ENCODE assay signal across 11 cellular contexts in the genomic region with DNA sequence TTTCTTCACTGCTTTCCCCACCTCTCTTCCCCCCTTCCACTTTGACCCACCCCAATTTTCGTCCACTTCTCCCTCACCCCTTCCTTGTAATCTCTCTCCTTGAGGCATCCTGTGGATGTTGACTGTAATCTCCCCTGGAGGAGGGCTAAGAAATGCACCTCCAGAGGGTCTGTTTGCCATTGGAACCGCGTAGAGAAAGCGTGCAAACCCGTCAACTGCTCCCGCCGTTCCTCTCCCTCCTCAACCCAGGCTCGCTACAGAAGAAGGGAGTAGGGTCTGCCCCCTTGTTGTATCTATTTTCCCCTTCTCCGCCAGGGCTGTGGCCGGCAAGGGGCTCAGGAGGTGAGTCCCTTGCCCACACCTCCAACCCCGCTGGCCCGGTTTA. TPM values are rescaled to one million over a fixed set of nuclear protein-coding genes. Genes with fewer than 3 reads are reported as not detected.
DNase-seq lines count a peak whose midpoint lies in the region; ATAC-seq and TF ChIP-seq lines count a peak whose summit lies in the region.
"Had no signal": no experiment of that assay in that cellular context is flagged by ENCODE, and none has a peak within 500 bp of the region (broad histone marks: within the 10 kb centered on the region; RNA-seq: fewer than 3 reads in every experiment).

No MANE protein-coding gene starts in this region.

- H3K36me3 ChIP-seq in IMR-90 (ENCODE audit: control insufficient read depth, insufficient read depth, low read length) (no peaks in the 10 kb centered on the region), hepatocyte (replicated peaks; ENCODE audit: insufficient read depth, low read depth) (no peaks in the 10 kb centered on the region), rectal smooth muscle tissue (ENCODE audit: control insufficient read depth, insufficient read depth, low read length) (no peaks in the 10 kb centered on the region), SJCRH30 (no peaks in the 10 kb centered on the region)

- no peak overlapping the region for H4K8ac ChIP-seq in IMR-90 (ENCODE audit: low read depth in 2 of 2, low read length in 2 of 2)

- H3K4me3 ChIP-seq in IMR-90 (ENCODE audit: insufficient read depth, low read depth, low read length): no peak overlapping the region
- H3K4me3 ChIP-seq in hepatocyte: peak overlapping the region; percentile 35
- H3K4me3 ChIP-seq in rectal smooth muscle tissue (ENCODE audit: low read length): peak overlapping the region; percentile 48
- H3K4me3 ChIP-seq in SJCRH30: no peak overlapping the region

- no peak for TF ChIP-seq POLR2A in IMR-90 (IDR thresholded peaks at IDR 0.05; ENCODE audit: low read depth, low read length)

- H3K27ac ChIP-seq in IMR-90 (ENCODE audit: insufficient read depth, low read length) (no peak overlapping the region), hepatocyte (peak overlapping the region; percentile 36), rectal smooth muscle tissue (ENCODE audit: low read depth, low read length) (no peak overlapping the region), SJCRH30 (no peak overlapping the region)

- H3K27me3 ChIP-seq in IMR-90 (ENCODE audit: control insufficient read depth, insufficient read depth, low read length) (peaks cover 10% of the 10 kb centered on the region), hepatocyte (peaks cover 6% of the 10 kb centered on the region), rectal smooth muscle tissue (ENCODE audit: control insufficient read depth, insufficient read depth, low read length) (peaks cover 4% of the 10 kb centered on the region), SJCRH30 (peaks cover 7% of the 10 kb centered on the region; the same call in 1 of the 2 replicates)

- H3K79me2 ChIP-seq in hepatocyte: peaks cover 11% of the 10 kb centered on the region

- POLR2A ChIA-PET in IMR-90 (lab: Charles Lee; ENCODE audit: unreplicated experiment): no interaction called here

- no TSS peak for BruUV-seq in IMR-90 (replicated peaks; lab: Mats Ljungman, UMichigan)

- H3K9me3 ChIP-seq in IMR-90 (ENCODE audit: control insufficient read depth, insufficient read depth, low read length) (no peaks in the 10 kb centered on the region), hepatocyte (ENCODE audit: low read depth) (no peaks in the 10 kb centered on the region), SJCRH30 (replicated peaks) (no peaks in the 10 kb centered on the region)

- no peak overlapping the region for H3K4ac ChIP-seq in IMR-90 (ENCODE audit: low read depth, low read length)

- in situ Hi-C loops in IMR-90 (cut with MboI; ENCODE audit: low sequenced_read_pairs): no loop called here

- dilution Hi-C loops in IMR-90 (cut with HindIII; ENCODE audit: low sequenced_read_pairs, unreplicated experiment): no loop called here

- H3K23ac ChIP-seq in IMR-90 (ENCODE audit: low read depth, low read length): no peak overlapping the region

- ATAC-seq in GM19351 (IDR thresholded peaks at IDR 0.05; ENCODE audit: unreplicated experiment): peak; percentile 16
- ATAC-seq in IMR-90 (ENCODE audit: low read depth): 0 out of 2 replicates have a peak, but pooled peaks have one; percentile 11
- no peak for ATAC-seq in HG03378 (IDR thresholded peaks at IDR 0.05; ENCODE audit: unreplicated experiment)

- no CpG with 5 or more reads among the region's 12 CpGs for WGBS in IMR-90 (ENCODE audit: extremely low coverage in 2 of 2, insufficient read length in 1 of 2), 2 experiments
- 5% methylated on average over 12 of the region's 12 CpGs for WGBS in hepatocyte (ENCODE audit: low lambda C conversion rate, missing lambda C conversion rate)

- no peak overlapping the region for H2AK5ac ChIP-seq in IMR-90 (ENCODE audit: low read depth, low read length)

- H3K9me1 ChIP-seq in IMR-90 (ENCODE audit: insufficient read depth, low read length): no peaks in the 10 kb centered on the region

- no peak overlapping the region for H2BK20ac ChIP-seq in IMR-90 (ENCODE audit: low read depth, low read length)

- no peak overlapping the region for H4K5ac ChIP-seq in IMR-90 (ENCODE audit: low read depth, low read length)

- H2AFZ ChIP-seq in IMR-90 (replicated peaks; ENCODE audit: low read length, poor library complexity): peak overlapping the region; percentile 71
- H2AFZ ChIP-seq in hepatocyte: peak overlapping the region; percentile 87

- no peak overlapping the region for H3K56ac ChIP-seq in IMR-90 (ENCODE audit: extremely low read depth, insufficient read depth, low read length)

- CTCF ChIA-PET in IMR-90 (lab: Yijun Ruan, JAX): no interaction called here

- H3K4me2 ChIP-seq in IMR-90 (ENCODE audit: low read depth, low read length) (peak overlapping the region; percentile 84), hepatocyte (peak overlapping the region; percentile 92)

- H4K20me1 ChIP-seq in IMR-90 (ENCODE audit: insufficient read depth, low read length) (no peaks in the 10 kb centered on the region), hepatocyte (ENCODE audit: insufficient read depth, poor library complexity, severe bottlenecking) (no peaks in the 10 kb centered on the region)

- no peak overlapping the region for H2AK9ac ChIP-seq in IMR-90 (replicated peaks; ENCODE audit: low read depth, low read length, poor library complexity)

- H3K14ac ChIP-seq in IMR-90 (replicated peaks; ENCODE audit: low read depth, low read length): no peak overlapping the region

- no peak overlapping the region for H2BK5ac ChIP-seq in IMR-90 (ENCODE audit: low read depth, low read length, poor library complexity, severe bottlenecking)

- H3K18ac ChIP-seq in IMR-90 (ENCODE audit: low read depth, low read length): no peak overlapping the region

- DNase-seq in IMR-90 (no peak), hepatocyte (ENCODE audit: low spot score) (no peak), GM19238 (ENCODE audit: insufficient read length, low spot score) (no peak), SJCRH30 (no peak), ecto neural progenitor cell (ENCODE audit: low spot score) (no peak)
- DNase-seq: activated CD8-positive, alpha-beta memory T cell treated with anti-CD3 and anti-CD28 coated beads, Interleukin-2, amount 50 U/mL, for 4 hours; KG1 had no signal

- no peaks in the 10 kb centered on the region for H3K9me2 ChIP-seq in hepatocyte (replicated peaks; ENCODE audit: insufficient read depth)

- no peak for TF ChIP-seq CTCF in IMR-90 (conservative IDR thresholded peaks at IDR 0.05; ENCODE audit: low read depth, low read length)
- no peak for TF ChIP-seq CTCF in hepatocyte (IDR thresholded peaks at IDR 0.05; ENCODE audit: poor library complexity)

- no peak overlapping the region for H2BK15ac ChIP-seq in IMR-90 (ENCODE audit: low read depth, low read length)

- no peaks in the 10 kb centered on the region for H3K79me1 ChIP-seq in IMR-90 (ENCODE audit: low read depth in 1 of 2, low read length in 2 of 2)

- TF ChIP-seq RAD21 in IMR-90 (IDR thresholded peaks at IDR 0.05; ENCODE audit: low read length): no peak

- H2BK120ac ChIP-seq in IMR-90 (ENCODE audit: low read depth, low read length): no peak overlapping the region

- intact Hi-C loops in IMR-90 (cut with micrococcal nuclease): loop anchor here (2.0 to 5.0 kb wide), 3 partner anchors 1016 to 1260 kb away; no protein-coding TSS in a partner anchor

- no peak overlapping the region for H4K91ac ChIP-seq in IMR-90 (ENCODE audit: insufficient read depth, low read depth, low read length)

- H3K9ac ChIP-seq in IMR-90 (ENCODE audit: low read depth, low read length) (no peak overlapping the region), rectal smooth muscle tissue (ENCODE audit: low read length) (no peak overlapping the region)

- H3K4me1 ChIP-seq in IMR-90 (ENCODE audit: control insufficient read depth, insufficient read depth, low read length): no peaks in the 10 kb centered on the region
- no peaks in the 10 kb centered on the region for H3K4me1 ChIP-seq in hepatocyte (ENCODE audit: insufficient read depth)
- no peaks in the 10 kb centered on the region for H3K4me1 ChIP-seq in rectal smooth muscle tissue (ENCODE audit: control insufficient read depth, insufficient read depth, low read length)
- no peaks in the 10 kb centered on the region for H3K4me1 ChIP-seq in SJCRH30

TF ChIP-seq in IMR-90, 13 proteins besides CTCF, POLR2A, EP300 and RAD21 (continues in another document):
- TF ChIP-seq, protein P1, sequence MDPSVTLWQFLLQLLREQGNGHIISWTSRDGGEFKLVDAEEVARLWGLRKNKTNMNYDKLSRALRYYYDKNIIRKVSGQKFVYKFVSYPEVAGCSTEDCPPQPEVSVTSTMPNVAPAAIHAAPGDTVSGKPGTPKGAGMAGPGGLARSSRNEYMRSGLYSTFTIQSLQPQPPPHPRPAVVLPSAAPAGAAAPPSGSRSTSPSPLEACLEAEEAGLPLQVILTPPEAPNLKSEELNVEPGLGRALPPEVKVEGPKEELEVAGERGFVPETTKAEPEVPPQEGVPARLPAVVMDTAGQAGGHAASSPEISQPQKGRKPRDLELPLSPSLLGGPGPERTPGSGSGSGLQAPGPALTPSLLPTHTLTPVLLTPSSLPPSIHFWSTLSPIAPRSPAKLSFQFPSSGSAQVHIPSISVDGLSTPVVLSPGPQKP (IDR thresholded peaks at IDR 0.05; ENCODE audit: borderline replicate concordance, low read depth, low read length): no peak
- TF ChIP-seq NFE2L2 (IDR thresholded peaks at IDR 0.05; ENCODE audit: low read depth, low read length) (no peak), CEBPB (IDR thresholded peaks at IDR 0.05; ENCODE audit: low read depth, low read length) (no peak), MXI1 (IDR thresholded peaks at IDR 0.05; ENCODE audit: borderline replicate concordance, low read depth, low read length) (no peak), MAFK (IDR thresholded peaks at IDR 0.05; ENCODE audit: low read depth, low read length) (no peak), CHD1 (IDR thresholded peaks at IDR 0.05; ENCODE audit: low read depth, low read length) (no peak), RFX5 (IDR thresholded peaks at IDR 0.05; ENCODE audit: low read depth, low read length) (no peak), BHLHE40 (IDR thresholded peaks at IDR 0.05; ENCODE audit: low read depth, low read length) (no peak), MAZ (IDR thresholded peaks at IDR 0.05; ENCODE audit: borderline replicate concordance, low read depth, low read length) (no peak), SMC3 (IDR thresholded peaks at IDR 0.05; ENCODE audit: low read depth, low read length) (no peak)
- TF ChIP-seq, protein P2, sequence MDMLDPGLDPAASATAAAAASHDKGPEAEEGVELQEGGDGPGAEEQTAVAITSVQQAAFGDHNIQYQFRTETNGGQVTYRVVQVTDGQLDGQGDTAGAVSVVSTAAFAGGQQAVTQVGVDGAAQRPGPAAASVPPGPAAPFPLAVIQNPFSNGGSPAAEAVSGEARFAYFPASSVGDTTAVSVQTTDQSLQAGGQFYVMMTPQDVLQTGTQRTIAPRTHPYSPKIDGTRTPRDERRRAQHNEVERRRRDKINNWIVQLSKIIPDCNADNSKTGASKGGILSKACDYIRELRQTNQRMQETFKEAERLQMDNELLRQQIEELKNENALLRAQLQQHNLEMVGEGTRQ (IDR thresholded peaks at IDR 0.05; ENCODE audit: low read depth, low read length): no peak

RNA-seq across cellular contexts. Expression of a gene that starts 0.5 kb away (rescaled TPM):
- not detected in 2 replicates for total RNA-seq in IMR-90 (2012; rRNA removed)
- not detected in 2 replicates for polyA plus RNA-seq in IMR-90 (2012; rRNA removed)
- polyA plus RNA-seq in IMR-90 (2012; cell fraction: cytosol; rRNA removed): not detected in 2 replicates
- not detected in 2 replicates for polyA plus RNA-seq in IMR-90 (2012; cell fraction: nucleus; rRNA removed; ENCODE audit: low replicate concordance)
- total RNA-seq in hepatocyte: 5.3 and 6.2 TPM in 2 replicates
- 3.4 and 4.3 TPM in 2 replicates for polyA plus RNA-seq in hepatocyte
- not detected in 2 replicates for total RNA-seq in SJCRH30 (2014; rRNA removed; shearing (Covaris generic))
- total RNA-seq: T-helper 1 cell treated with Interleukin-12 subunit alpha and Interleukin-12 subunit beta and Interleukin-4 antibody, amounts not matched to agents 30 ng/mL and 1 ng/mL, for 36 hours had no signal

Comparison
In these comparisons a context has a peak if more than half of its experiments do, and no peak if none do; other contexts are left out.
1. H3K4me3 ChIP-seq: peak in hepatocyte (single experiment) and rectal smooth muscle tissue (single experiment); none in IMR-90 (single experiment) and SJCRH30 (single experiment).